ENCODE assay signal across 19 cellular contexts in genomic region chr1:94440088-94440487, GRCh38. TPM values are rescaled to one million over a fixed set of nuclear protein-coding genes. Genes with fewer than 3 reads are reported as not detected.
DNase-seq lines count a peak whose midpoint lies in the region; ATAC-seq, FAIRE-seq and TF ChIP-seq lines count a peak whose summit lies in the region.
"Had no signal": no experiment of that assay in that cellular context is flagged by ENCODE, and none has a peak within 500 bp of the region (broad histone marks: within the 10 kb centered on the region; RNA-seq: fewer than 3 reads in every experiment).

No MANE protein-coding gene starts in this region.

- intact Hi-C loops in left cardiac atrium (cut with DNase I): no loop called here
- intact Hi-C loops in colonic mucosa (cut with DNase I): no loop called here
- intact Hi-C loops in right lobe of liver (cut with DNase I): no loop called here
- intact Hi-C loops in sciatic nerve (cut with DNase I): no loop called here

- no peaks in the 10 kb centered on the region for H3K9me3 ChIP-seq in cardiac muscle cell (ENCODE audit: low read depth)
- H3K9me3 ChIP-seq in colonic mucosa: peaks cover 2% of the 10 kb centered on the region
- H3K9me3 ChIP-seq in right lobe of liver: peaks cover 0 to 5% (median 0%) of the 10 kb centered on the region in 4 donors

- no peak for TF ChIP-seq POLR2A in right lobe of liver (IDR thresholded peaks at IDR 0.05)

- H3K36me3 ChIP-seq in cardiac muscle cell (no peaks in the 10 kb centered on the region), colonic mucosa (no peaks in the 10 kb centered on the region), right lobe of liver (no peaks in the 10 kb centered on the region)
- H3K36me3 ChIP-seq: SJCRH30 had no signal

- H3K4me3 ChIP-seq in cardiac muscle cell (no peak overlapping the region), colonic mucosa (no peak overlapping the region), right lobe of liver (no peak overlapping the region)
- H3K4me3 ChIP-seq: A549, SJCRH30 had no signal

- H3K4me1 ChIP-seq in cardiac muscle cell (ENCODE audit: low read depth) (no peaks in the 10 kb centered on the region), colonic mucosa (peaks cover 8% of the 10 kb centered on the region), right lobe of liver (peaks cover 0 to 30% (median 0%) of the 10 kb centered on the region in 4 donors)
- H3K4me1 ChIP-seq: SJCRH30 had no signal

- H3K27ac ChIP-seq in cardiac muscle cell (no peak overlapping the region), colonic mucosa (no peak overlapping the region), right lobe of liver (no peak overlapping the region)
- H3K27ac ChIP-seq: A549, SJCRH30 had no signal

- no peaks in the 10 kb centered on the region for H3K27me3 ChIP-seq in cardiac muscle cell
- H3K27me3 ChIP-seq in colonic mucosa: no peaks in the 10 kb centered on the region
- H3K27me3 ChIP-seq in right lobe of liver: no peaks in the 10 kb centered on the region
- H3K27me3 ChIP-seq: SJCRH30 had no signal

- FAIRE-seq in GM19239 (lab: Jason Lieb, UNC): no peak
- FAIRE-seq: A549, H54 had no signal

- DNase-seq in cardiac muscle cell (ENCODE audit: low read depth in 1 of 2, low spot score in 1 of 2) (no peak), left cardiac atrium (no peak), colonic mucosa (no peak), right lobe of liver (no peak), AG08395 (ENCODE audit: low spot score) (no peak), sciatic nerve (ENCODE audit: low spot score) (no peak), GM19239 (ENCODE audit: insufficient read length, low spot score) (no peak)
- DNase-seq: Calu3; CD4-positive, alpha-beta T cell; GDM1; IMR-90; NCI-H1417 treated with DMSO at 0.1 percent for 48 hours; NCI-H2029 treated with DMSO at 0.1 percent for 48 hours; NCI-H510A treated with DMSO at 0.1 percent for 48 hours; RPMI8226; SJCRH30 had no signal

- H3K9ac ChIP-seq in colonic mucosa (ENCODE audit: low read depth in 2 of 2, low read length in 2 of 2): no peak overlapping the region

- ATAC-seq in left cardiac atrium (no peak), right lobe of liver (peak in 1 of 4 donors; percentile 23), GM21786 (IDR thresholded peaks at IDR 0.05; ENCODE audit: unreplicated experiment) (no peak), sciatic nerve (no peak)
- ATAC-seq: A549 had no signal

- TF ChIP-seq CTCF in cardiac muscle cell (IDR thresholded peaks at IDR 0.05; ENCODE audit: low read depth, low read length): peak; percentile 16
- peak; percentile 15 for TF ChIP-seq CTCF in colonic mucosa (IDR thresholded peaks at IDR 0.05)
- peak in 3 of 4 donors; percentile 8 to 32 (median 10) for TF ChIP-seq CTCF in right lobe of liver (IDR thresholded peaks at IDR 0.05)

- WGBS in right lobe of liver (ENCODE audit: insufficient coverage, low coverage, low lambda C conversion rate, missing lambda C conversion rate): 100% methylated on average over 1 of the region's 1 CpG

RNA-seq across cellular contexts. Expression of gene ABCD3, which starts 21.9 kb away (rescaled TPM):
- 20.7 and 24.1 TPM in 2 replicates for total RNA-seq in cardiac muscle cell
- polyA plus RNA-seq in cardiac muscle cell: 30.6 and 30.8 TPM in 2 replicates
- 100 to 1,000 TPM in 1 of 2 donors, 10 to 100 TPM in 1; 53.3 to 105 TPM for total RNA-seq in left cardiac atrium
- 100 to 1,000 TPM in 1 of 2 donors, 10 to 100 TPM in 1; 99.2 to 100 TPM for total RNA-seq in colonic mucosa
- 10 to 100 TPM; 54.9 to 94.0 (median 65.6) TPM for total RNA-seq in right lobe of liver
- total RNA-seq in sciatic nerve: 65.7 TPM
